In genomic region chr1:206127336-206127735, GRCh38 we compare ENCODE assay signal across 32 cellular contexts. TPM values are rescaled to one million over a fixed set of nuclear protein-coding genes. Genes with fewer than 3 reads are reported as not detected.
"Had no signal": no experiment of that assay in that cellular context is flagged by ENCODE, and none has a peak within 500 bp of the region (broad histone marks: within the 10 kb centered on the region; RNA-seq: fewer than 3 reads in every experiment).

No MANE protein-coding gene starts in this region.

- H3K9me3 ChIP-seq: suprapubic skin, testis, thoracic aorta, thyroid gland, tibial artery, transverse colon, upper lobe of left lung, upper lobe of right lung, uterus, vagina had no signal

- H3K9me3 Mint-ChIP-seq: stimulated activated memory B cell treated with anti-CD40 and anti-IgM and Interleukin-4, amounts not matched to agents 10 μg/mL and 1 μg/mL and 100 μg/mL, for 72 hours; stimulated activated naive CD8-positive, alpha-beta T cell treated with anti-CD3 and anti-CD28 coated beads, Interleukin-15, amount 100 ng/mL, for 72 hours; stimulated activated naive CD8-positive, alpha-beta T cell treated with anti-CD3 and anti-CD28 coated beads, Interleukin-15, Interleukin-2, amounts not matched to agents 100 ng/mL and 50 ng/mL, for 24 hours; type B pancreatic cell had no signal

- H3K4me1 ChIP-seq: stomach, suprapubic skin, testis, thyroid gland, tibial artery, tibial nerve, transverse colon, upper lobe of left lung, upper lobe of right lung, uterus, vagina had no signal

- H3K36me3 Mint-ChIP-seq: stimulated activated effector memory CD8-positive, alpha-beta T cell treated with anti-CD3 and anti-CD28 coated beads, Interleukin-12 subunit alpha, Interleukin-12 subunit beta, amount 100 ng/mL, for 72 hours; stimulated activated memory B cell treated with anti-CD40 and anti-IgM and Interleukin-4, amounts not matched to agents 10 μg/mL and 1 μg/mL and 100 μg/mL, for 72 hours; type B pancreatic cell had no signal

- H3K36me3 ChIP-seq: stomach, suprapubic skin, thoracic aorta, thyroid gland, tibial artery, tibial nerve, transverse colon, upper lobe of left lung, upper lobe of right lung, uterus, vagina had no signal

- ATAC-seq: stimulated activated effector memory CD8-positive, alpha-beta T cell treated with anti-CD3 and anti-CD28 coated beads, Interleukin-12 subunit alpha, Interleukin-12 subunit beta, amount 100 ng/mL, for 72 hours; stimulated activated memory B cell treated with anti-CD40 and anti-IgM and Interleukin-4, amounts not matched to agents 10 μg/mL and 1 μg/mL and 100 μg/mL, for 72 hours; stimulated activated naive B cell treated with anti-CD40 and anti-IgM and Interleukin-4, amounts not matched to agents 10 μg/mL and 1 μg/mL and 100 μg/mL, for 72 hours; stimulated activated naive CD8-positive, alpha-beta T cell treated with anti-CD3 and anti-CD28 coated beads, Interleukin-15, amount 100 ng/mL, for 72 hours; stimulated activated naive CD8-positive, alpha-beta T cell treated with anti-CD3 and anti-CD28 coated beads, Interleukin-15, Interleukin-2, amounts not matched to agents 100 U/mL and 50 U/mL, for 24 hours; upper lobe of right lung had no signal

- H3K4me1 Mint-ChIP-seq: stimulated activated effector memory CD8-positive, alpha-beta T cell treated with anti-CD3 and anti-CD28 coated beads, Interleukin-12 subunit alpha, Interleukin-12 subunit beta, amount 100 ng/mL, for 72 hours; stimulated activated memory B cell treated with anti-CD40 and anti-IgM and Interleukin-4, amounts not matched to agents 10 μg/mL and 1 μg/mL and 100 μg/mL, for 72 hours; stimulated activated naive CD8-positive, alpha-beta T cell treated with anti-CD3 and anti-CD28 coated beads, Interleukin-15, amount 100 ng/mL, for 72 hours had no signal

- H3K27me3 ChIP-seq: suprapubic skin, testis, thyroid gland, tibial nerve, upper lobe of left lung, uterus, vagina had no signal

- FAIRE-seq: urothelium cell line had no signal

- H3K4me3 Mint-ChIP-seq: stimulated activated effector memory CD8-positive, alpha-beta T cell treated with anti-CD3 and anti-CD28 coated beads, Interleukin-12 subunit alpha, Interleukin-12 subunit beta, amount 100 ng/mL, for 72 hours; stimulated activated memory B cell treated with anti-CD40 and anti-IgM and Interleukin-4, amounts not matched to agents 10 μg/mL and 1 μg/mL and 100 μg/mL, for 72 hours; stimulated activated naive B cell treated with anti-CD40 and anti-IgM and Interleukin-4, amounts not matched to agents 10 μg/mL and 1 μg/mL and 100 μg/mL, for 72 hours; stimulated activated naive CD8-positive, alpha-beta T cell treated with anti-CD3 and anti-CD28 coated beads, Interleukin-15, amount 100 ng/mL, for 72 hours; stimulated activated naive CD8-positive, alpha-beta T cell treated with anti-CD3 and anti-CD28 coated beads, Interleukin-15, Interleukin-2, amounts not matched to agents 100 ng/mL and 50 ng/mL, for 24 hours; type B pancreatic cell had no signal

- DNase-seq: stimulated activated CD4-positive, alpha-beta T cell treated with anti-CD3 and anti-CD28 coated beads, Interleukin-2, amount 100 ng/mL, for 48 hours; stimulated activated CD4-positive, alpha-beta T cell treated with anti-CD3 and anti-CD28 coated beads, Interleukin-4, amount 100 ng/mL, for 1 hour; stimulated activated CD4-positive, alpha-beta T cell treated with anti-CD3 and anti-CD28 coated beads, Interleukin-4, amount 100 ng/mL, for 24 hours; stimulated activated CD4-positive, alpha-beta T cell treated with anti-CD3 and anti-CD28 coated beads, Interleukin-4, amount 100 ng/mL, for 4 hours; stimulated activated CD8-positive, alpha-beta memory T cell treated with anti-CD3 and anti-CD28 coated beads, Interleukin-4, amount 100 ng/mL, for 48 hours; stimulated activated naive B cell treated with anti-CD40 and anti-IgM and Interleukin-4, amounts not matched to agents 10 μg/mL and 1 μg/mL and 100 μg/mL, for 72 hours; stimulated activated naive CD4-positive, alpha-beta T cell; stimulated activated naive CD4-positive, alpha-beta T cell treated with Interleukin-2 at 50 U/mL for 16 hours; stimulated activated naive CD8-positive, alpha-beta T cell treated with anti-CD3 and anti-CD28 coated beads, Interleukin-15, amount 100 ng/mL, for 72 hours; stimulated activated naive CD8-positive, alpha-beta T cell treated with anti-CD3 and anti-CD28 coated beads, Interleukin-15, Interleukin-2, amounts not matched to agents 100 U/mL and 50 U/mL, for 24 hours; stomach; substantia nigra; testis; thyroid gland; tibial artery; transverse colon; upper lobe of left lung; upper lobe of right lung; uterus had no signal

- H3K27ac Mint-ChIP-seq: stimulated activated effector memory CD8-positive, alpha-beta T cell treated with anti-CD3 and anti-CD28 coated beads, Interleukin-12 subunit alpha, Interleukin-12 subunit beta, amount 100 ng/mL, for 72 hours; stimulated activated memory B cell treated with anti-CD40 and anti-IgM and Interleukin-4, amounts not matched to agents 10 μg/mL and 1 μg/mL and 100 μg/mL, for 72 hours; stimulated activated naive B cell treated with anti-CD40 and anti-IgM and Interleukin-4, amounts not matched to agents 10 μg/mL and 1 μg/mL and 100 μg/mL, for 72 hours; stimulated activated naive CD8-positive, alpha-beta T cell treated with anti-CD3 and anti-CD28 coated beads, Interleukin-15, amount 100 ng/mL, for 72 hours; stimulated activated naive CD8-positive, alpha-beta T cell treated with anti-CD3 and anti-CD28 coated beads, Interleukin-15, Interleukin-2, amounts not matched to agents 100 ng/mL and 50 ng/mL, for 24 hours; type B pancreatic cell had no signal

- H3K4me3 ChIP-seq: stomach, suprapubic skin, testis, thoracic aorta, thyroid gland, tibial artery, tibial nerve, transverse colon, upper lobe of left lung, upper lobe of right lung, uterus, vagina had no signal

- H3K27ac ChIP-seq: stomach, suprapubic skin, testis, thoracic aorta, thyroid gland, tibial artery, tibial nerve, transverse colon, upper lobe of left lung, upper lobe of right lung, uterus, vagina had no signal

RNA-seq across cellular contexts. Expression of gene AVPR1B, which starts 10.1 kb away (rescaled TPM):
- total RNA-seq: subcutaneous adipose tissue, suprapubic skin, temporal lobe, testis, thoracic aorta, tibial nerve, upper lobe of left lung, upper lobe of right lung, ureter, urinary bladder, vagina had no signal
- polyA plus RNA-seq: urinary bladder had no signal
